Comparison of ENCODE assay signal across 29 cellular contexts in the genomic region with DNA sequence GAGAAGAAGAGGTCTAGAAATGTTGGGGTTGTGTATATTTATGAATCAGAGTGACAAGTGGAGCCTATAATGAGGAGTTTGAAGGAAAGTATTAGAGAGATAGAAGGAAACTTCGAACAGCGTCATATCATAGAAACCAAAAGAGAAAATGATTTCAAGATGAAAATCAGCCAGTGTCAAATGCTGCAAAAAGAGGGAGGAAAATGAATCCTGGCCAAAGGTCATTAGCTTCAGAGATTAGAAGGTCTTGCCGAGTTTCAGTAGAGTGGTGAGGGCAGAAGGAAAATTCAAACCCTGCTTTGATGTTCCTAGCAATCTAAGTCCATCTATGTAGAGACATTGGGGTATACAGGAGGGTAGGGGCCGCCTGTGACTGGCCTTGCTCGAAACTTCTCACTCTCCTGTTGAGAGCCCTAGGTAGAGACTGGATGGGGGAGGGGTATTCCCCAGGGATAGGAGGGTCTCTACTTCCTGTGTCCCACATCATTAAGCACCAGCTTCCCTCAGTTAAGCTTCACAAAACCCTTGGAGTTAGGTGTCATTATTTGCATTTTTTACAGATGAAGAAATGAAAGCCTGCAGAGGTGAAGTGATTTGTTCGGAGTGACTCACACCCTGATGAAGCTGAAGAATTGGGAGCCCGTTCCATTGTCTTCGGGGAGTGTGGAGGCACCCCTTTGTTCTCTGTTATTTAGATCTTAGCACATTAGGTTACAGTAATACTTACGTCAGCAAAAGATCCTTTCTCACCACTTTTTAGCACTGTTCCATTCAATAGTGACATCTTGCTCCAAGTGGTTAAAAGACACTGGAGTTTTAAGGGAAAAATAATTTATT.
DNase-seq lines count a peak whose midpoint lies in the region; ATAC-seq lines count a peak whose summit lies in the region.
"Had no signal": no experiment of that assay in that cellular context is flagged by ENCODE, and none has a peak within 500 bp of the region (broad histone marks: within the 10 kb centered on the region; RNA-seq: fewer than 3 reads in every experiment).

No MANE protein-coding gene starts in this region.

- H3K27me3 ChIP-seq in BLaER1 treated with 17β-estradiol and CSF1 and Interleukin-3, amounts not matched to agents 10 nM and 100 nM, result no peaks in the 10 kb centered on the region
- no peaks in the 10 kb centered on the region for H3K27me3 ChIP-seq in NT2/D1 (ENCODE audit: insufficient read depth, insufficient read length)
- H3K27me3 ChIP-seq: gastrocnemius medialis, sigmoid colon, thyroid gland, vagina had no signal

- H3K36me3 ChIP-seq in BLaER1 treated with 17β-estradiol and CSF1 and Interleukin-3, amounts not matched to agents 10 nM and 100 nM, result no peaks in the 10 kb centered on the region
- no peaks in the 10 kb centered on the region for H3K36me3 ChIP-seq in NT2/D1 (ENCODE audit: insufficient read depth, insufficient read length, low read length)
- H3K36me3 ChIP-seq: gastrocnemius medialis, HAP-1, sigmoid colon, thyroid gland, vagina had no signal

- DNase-seq in NT2/D1 (ENCODE audit: low read depth, low spot score) (peak; percentile 35), glomerular visceral epithelial cell (ENCODE audit: extremely low spot score) (peak; percentile 13), left kidney (ENCODE audit: low read depth, low spot score) (peak; percentile 82), H4 (ENCODE audit: low spot score) (no peak), middle frontal gyrus (ENCODE audit: extremely low spot score, low spot score) (no peak)
- DNase-seq: activated CD4-positive, alpha-beta memory T cell treated with anti-CD3 and anti-CD28 coated beads for 36 hours; activated CD4-positive, alpha-beta T cell treated with anti-CD3 and anti-CD28 coated beads for 1 hour; activated naive CD4-positive, alpha-beta T cell; activated T-cell treated with anti-CD3 and anti-CD28 coated beads, Interleukin-2, amount 50 U/mL, for 72 hours; CD4-positive, alpha-beta T cell; gastrocnemius medialis; hippocampal formation; immature natural killer cell; naive thymus-derived CD4-positive, alpha-beta T cell; NCI-H1436; NCI-H2081 treated with DMSO at 0.1 percent for 48 hours; NCI-H2227 treated with DMSO at 0.1 percent for 48 hours; PC-9; sigmoid colon; stimulated activated CD4-positive, alpha-beta T cell treated with anti-CD3 and anti-CD28 coated beads, Interleukin-4, amount 100 ng/mL, for 24 hours; T-helper 17 cell; thyroid gland had no signal

- H3K4me1 ChIP-seq in BLaER1 treated with 17β-estradiol and CSF1 and Interleukin-3, amounts not matched to agents 10 nM and 100 nM, result peaks cover 16 to 65% (median 48%) of the 10 kb centered on the region in 10 experiments; a peak in 18 of 20 replicates
- H3K4me1 ChIP-seq in NT2/D1 (ENCODE audit: insufficient read depth, insufficient read length), result no peaks in the 10 kb centered on the region
- H3K4me1 ChIP-seq: HAP-1, thyroid gland had no signal

- no peak overlapping the region for H3K9ac ChIP-seq in BLaER1 treated with 17β-estradiol and CSF1 and Interleukin-3, amounts not matched to agents 10 nM and 100 nM
- H3K9ac ChIP-seq in NT2/D1 (ENCODE audit: insufficient read length, low read depth), result no peak overlapping the region

- peaks cover 12 to 26% (median 19%) of the 10 kb centered on the region in 11 experiments; a peak in 21 of 22 replicates for H3K9me3 ChIP-seq in BLaER1 treated with 17β-estradiol and CSF1 and Interleukin-3, amounts not matched to agents 10 nM and 100 nM (replicated peaks in 1 of 11)
- peaks cover 16% of the 10 kb centered on the region; the same call in 1 of the 2 replicates for H3K9me3 ChIP-seq in NT2/D1 (ENCODE audit: insufficient read depth, low read length)
- H3K9me3 ChIP-seq: gastrocnemius medialis, HAP-1, sigmoid colon, thyroid gland, vagina had no signal

- no peak overlapping the region for H3K27ac ChIP-seq in BLaER1 treated with 17β-estradiol and CSF1 and Interleukin-3, amounts not matched to agents 10 nM and 100 nM
- H3K27ac ChIP-seq: gastrocnemius medialis, PC-9, sigmoid colon, thyroid gland, vagina had no signal

- H4K20me1 ChIP-seq in BLaER1 treated with 17β-estradiol and CSF1 and Interleukin-3, amounts not matched to agents 10 nM and 100 nM, result no peaks in the 10 kb centered on the region

- ATAC-seq in GM19467 (IDR thresholded peaks at IDR 0.05; ENCODE audit: unreplicated experiment), result no peak
- no peak for ATAC-seq in HG02884 (IDR thresholded peaks at IDR 0.05; ENCODE audit: unreplicated experiment)
- ATAC-seq: activated T-cell treated with anti-CD3 and anti-CD28 coated beads, Interleukin-2, amount 50 U/mL, for 72 hours; gastrocnemius medialis; naive thymus-derived CD4-positive, alpha-beta T cell; Right ventricle myocardium inferior; SK-N-SH treated with all-trans-retinoic acid at 6 μM for 48 hours; T-helper 17 cell had no signal

- H3K4me2 ChIP-seq in BLaER1 treated with 17β-estradiol and CSF1 and Interleukin-3, amounts not matched to agents 10 nM and 100 nM, result peak overlapping the region in 8 of 11 experiments; percentile 24 to 60 (median 48); a peak in 15 of 22 replicates
- H3K4me2 ChIP-seq: PC-9 had no signal

- H3K4me3 ChIP-seq in BLaER1 treated with 17β-estradiol and CSF1 and Interleukin-3, amounts not matched to agents 10 nM and 100 nM, result no peak overlapping the region
- H3K4me3 ChIP-seq in NT2/D1 (ENCODE audit: insufficient read length, low read depth), result no peak overlapping the region
- H3K4me3 ChIP-seq: gastrocnemius medialis, HAP-1, PC-9, sigmoid colon, thyroid gland, vagina had no signal

Comparison
In these comparisons a context has a peak if more than half of its experiments do, and no peak if none do; other contexts are left out.
1. DNase-seq: peak in NT2/D1 (single experiment), glomerular visceral epithelial cell (single experiment) and left kidney (single experiment); none in H4 (single experiment) and middle frontal gyrus (single experiment).